Comparison of ENCODE assay signal across 22 cellular contexts in the genomic region with DNA sequence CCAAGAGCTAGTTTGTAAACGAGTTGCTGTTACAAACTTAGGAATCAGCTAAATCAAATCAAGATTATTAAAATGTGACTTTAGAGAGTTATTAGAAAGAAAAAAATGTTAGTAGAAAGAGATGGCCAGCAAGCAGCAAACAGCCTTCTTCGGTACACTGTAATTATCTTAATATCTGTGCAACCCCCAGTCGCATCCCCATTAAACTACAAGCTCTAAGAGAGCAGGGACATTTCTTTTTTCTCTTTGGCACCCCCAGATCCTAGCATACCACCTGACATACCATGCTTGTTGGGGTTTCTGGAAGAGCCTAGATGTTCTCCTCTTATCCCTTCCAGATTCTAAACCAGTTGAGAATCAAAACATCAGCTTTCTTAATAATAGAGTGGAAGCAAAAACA. TPM values are rescaled to one million over a fixed set of nuclear protein-coding genes. Genes with fewer than 3 reads are reported as not detected.
"Had no signal": no experiment of that assay in that cellular context is flagged by ENCODE, and none has a peak within 500 bp of the region (broad histone marks: within the 10 kb centered on the region; RNA-seq: fewer than 3 reads in every experiment).

No MANE protein-coding gene starts in this region.

- H3K4me2 ChIP-seq: hepatocyte had no signal

- H3K36me3 ChIP-seq: sigmoid colon, tibial artery, upper lobe of left lung, uterus had no signal

- H2AFZ ChIP-seq: hepatocyte had no signal

- H3K9me3 ChIP-seq: sigmoid colon, tibial artery, upper lobe of left lung, uterus had no signal

- H3K79me2 ChIP-seq: hepatocyte had no signal

- H3K27ac ChIP-seq: coronary artery, hepatocyte, sigmoid colon, tibial artery, upper lobe of left lung, uterus had no signal

- H3K27me3 ChIP-seq: hepatocyte, sigmoid colon, tibial artery, upper lobe of left lung, uterus had no signal

- H3K4me1 ChIP-seq: sigmoid colon, upper lobe of left lung, uterus had no signal

- H3K4me3 ChIP-seq: coronary artery, hepatocyte, lung, sigmoid colon, tibial artery, upper lobe of left lung, uterus had no signal

- DNase-seq: effector CD4-positive, alpha-beta T cell; endodermal cell; erythroblast; head of caudate nucleus; kidney; left cardiac atrium; left ventricle myocardium superior; mesendoderm; naive thymus-derived CD4-positive, alpha-beta T cell; nephron progenitor cell; sigmoid colon; small intestine; stimulated activated CD4-positive, alpha-beta T cell treated with anti-CD3 and anti-CD28 coated beads, Interleukin-2, amount 100 ng/mL, for 48 hours; stimulated activated naive CD4-positive, alpha-beta T cell treated with Interleukin-2 at 50 U/mL for 16 hours; tibial artery; upper lobe of left lung; uterus had no signal

RNA-seq across cellular contexts. Expression of a gene that starts 45.1 kb away (rescaled TPM):
- total RNA-seq: endodermal cell, endothelial cell of umbilical vein, temporal lobe had no signal
- polyA plus RNA-seq: endothelial cell of umbilical vein had no signal
